In genomic region chr6:17493286-17493685, GRCh38 we compare ENCODE assay signal across 14 cellular contexts.
DNase-seq lines count a peak whose midpoint lies in the region; ATAC-seq, FAIRE-seq and TF ChIP-seq lines count a peak whose summit lies in the region.
"Had no signal": no experiment of that assay in that cellular context is flagged by ENCODE, and none has a peak within 500 bp of the region (broad histone marks: within the 10 kb centered on the region; RNA-seq: fewer than 3 reads in every experiment).

No MANE protein-coding gene starts in this region.

- CTCF ChIA-PET in endothelial cell of umbilical vein (lab: Charles Lee), result interaction anchor here (0.7 to 4.7 kb wide), 3 partner anchors 12 to 91 kb away, joined by 3 to 27 read pairs (median 9); no protein-coding TSS in a partner anchor

- H3K4me2 ChIP-seq in endothelial cell of umbilical vein (ENCODE audit: insufficient read depth, low read length), result peak overlapping the region; percentile 16

- POLR2A ChIA-PET in endothelial cell of umbilical vein (lab: Charles Lee), result no interaction called here

- BruUV-seq in endothelial cell of umbilical vein (replicated peaks; lab: Mats Ljungman, UMichigan), result no TSS peak

- H4K20me1 ChIP-seq in endothelial cell of umbilical vein (replicated peaks; ENCODE audit: control insufficient read depth, extremely low read depth, insufficient read depth, low read length), result no peaks in the 10 kb centered on the region

- peak overlapping the region; percentile 38 for H3K9ac ChIP-seq in endothelial cell of umbilical vein (replicated peaks; ENCODE audit: extremely low read depth, insufficient read depth, low read length)

- peaks cover 76% of the 10 kb centered on the region for H3K4me1 ChIP-seq in endothelial cell of umbilical vein (ENCODE audit: control insufficient read depth, extremely low read depth, insufficient read depth, low read length)
- H3K4me1 ChIP-seq: spleen had no signal

- no peaks in the 10 kb centered on the region for H3K27me3 ChIP-seq in endothelial cell of umbilical vein (ENCODE audit: control insufficient read depth in 2 of 2, insufficient read depth in 2 of 2, low read length in 2 of 2)

- H3K36me3 ChIP-seq in endothelial cell of umbilical vein (ENCODE audit: control insufficient read depth in 2 of 2, extremely low read depth in 1 of 2, insufficient read depth in 2 of 2, low read length in 2 of 2), result no peaks in the 10 kb centered on the region
- H3K36me3 ChIP-seq: spleen had no signal

- peak overlapping the region; percentile 94 for H3K27ac ChIP-seq in endothelial cell of umbilical vein (ENCODE audit: insufficient read depth, low read depth, low read length)
- H3K27ac ChIP-seq: spleen had no signal

- dilution Hi-C loops in endothelial cell of umbilical vein (cut with MboI; ENCODE audit: extremely low pct_ligation_motif_present, low sequenced_read_pairs), result no loop called here

- FAIRE-seq in endothelial cell of umbilical vein (lab: Jason Lieb, UNC), result peak; percentile 83

- H3K4me3 ChIP-seq in endothelial cell of umbilical vein (replicated peaks in 1 of 3; ENCODE audit: insufficient read depth in 1 of 3, low read depth in 1 of 3, low read length in 3 of 3), result no peak overlapping the region
- H3K4me3 ChIP-seq: spleen had no signal

- DNase-seq in AG08395 (ENCODE audit: low spot score) (peak; percentile 55), NCI-H69 (lab: John Stamatoyannopoulos, UW) (peak; percentile 64), endothelial cell of umbilical vein (ENCODE audit: low read depth, low spot score) (peak; percentile 89), non-pigmented ciliary epithelial cell (ENCODE audit: low read depth) (peak; percentile 51), putamen (ENCODE audit: low spot score) (no peak), RKO (ENCODE audit: low spot score) (no peak)
- DNase-seq: activated B cell treated with CpG ODN at 0.5 μM for 24 hours; activated naive CD4-positive, alpha-beta T cell treated with Interleukin-2 at 50 U/mL for 16 hours; C1 segment of cervical spinal cord; MV-4-11; spleen; stimulated activated naive CD4-positive, alpha-beta T cell treated with Interleukin-2 at 50 U/mL for 16 hours had no signal

- TF ChIP-seq CTCF in endothelial cell of umbilical vein (IDR thresholded peaks at IDR 0.05; ENCODE audit: extremely low read depth in 1 of 2, insufficient read depth in 1 of 2, low read depth in 1 of 2, low read length in 2 of 2), result no peak

- H2AFZ ChIP-seq in endothelial cell of umbilical vein (ENCODE audit: low read depth, low read length), result peak overlapping the region; percentile 5

- H3K9me3 ChIP-seq in endothelial cell of umbilical vein (replicated peaks; ENCODE audit: control insufficient read depth, insufficient read depth, low read length), result no peaks in the 10 kb centered on the region
- H3K9me3 ChIP-seq: spleen had no signal

- intact Hi-C loops in endothelial cell of umbilical vein (cut with micrococcal nuclease), result loop anchor here (2.0 to 10.0 kb wide), 3 partner anchors 212 to 1278 kb away; partner anchors contain the start of gene RBM24

- no peaks in the 10 kb centered on the region for H3K9me1 ChIP-seq in endothelial cell of umbilical vein (replicated peaks; ENCODE audit: control insufficient read depth, extremely low read depth, insufficient read depth, low read length)

- H3K79me2 ChIP-seq in endothelial cell of umbilical vein (ENCODE audit: control insufficient read depth, insufficient read depth, low read length), result no peaks in the 10 kb centered on the region

- TF ChIP-seq POLR2A in endothelial cell of umbilical vein (IDR thresholded peaks at IDR 0.05; ENCODE audit: low read depth, low read length), result no peak

- ATAC-seq in HG02678 (IDR thresholded peaks at IDR 0.05; ENCODE audit: unreplicated experiment) (no peak), HG03439 (IDR thresholded peaks at IDR 0.05; ENCODE audit: unreplicated experiment) (no peak)

TF ChIP-seq in endothelial cell of umbilical vein, 7 proteins besides CTCF, POLR2A, EP300 and RAD21:
- TF ChIP-seq MAX (IDR thresholded peaks at IDR 0.05; ENCODE audit: insufficient read depth, insufficient read length) (no peak), JUN (IDR thresholded peaks at IDR 0.05; ENCODE audit: borderline replicate concordance, insufficient read depth, insufficient read length, low read depth) (no peak), POLR2AphosphoS5 (IDR thresholded peaks at IDR 0.05; ENCODE audit: insufficient read depth, low read depth, low read length) (no peak), EZH2 (IDR thresholded peaks at IDR 0.05; ENCODE audit: borderline replicate concordance, low read depth, low read length, severe bottlenecking) (no peak), FOS (IDR thresholded peaks at IDR 0.05; ENCODE audit: borderline replicate concordance, insufficient read depth, low read length) (peak; percentile 79)
TF ChIP-seq in endothelial cell of umbilical vein: peak in this region for 1.

Comparison
In these comparisons a context has a peak if more than half of its experiments do, and no peak if none do; other contexts are left out.
1. DNase-seq: peak in AG08395 (single experiment), NCI-H69 (single experiment), endothelial cell of umbilical vein (single experiment) and non-pigmented ciliary epithelial cell (single experiment); none in putamen (single experiment) and RKO (single experiment).